ENCODE assay signal across 1 cellular context in the genomic region with DNA sequence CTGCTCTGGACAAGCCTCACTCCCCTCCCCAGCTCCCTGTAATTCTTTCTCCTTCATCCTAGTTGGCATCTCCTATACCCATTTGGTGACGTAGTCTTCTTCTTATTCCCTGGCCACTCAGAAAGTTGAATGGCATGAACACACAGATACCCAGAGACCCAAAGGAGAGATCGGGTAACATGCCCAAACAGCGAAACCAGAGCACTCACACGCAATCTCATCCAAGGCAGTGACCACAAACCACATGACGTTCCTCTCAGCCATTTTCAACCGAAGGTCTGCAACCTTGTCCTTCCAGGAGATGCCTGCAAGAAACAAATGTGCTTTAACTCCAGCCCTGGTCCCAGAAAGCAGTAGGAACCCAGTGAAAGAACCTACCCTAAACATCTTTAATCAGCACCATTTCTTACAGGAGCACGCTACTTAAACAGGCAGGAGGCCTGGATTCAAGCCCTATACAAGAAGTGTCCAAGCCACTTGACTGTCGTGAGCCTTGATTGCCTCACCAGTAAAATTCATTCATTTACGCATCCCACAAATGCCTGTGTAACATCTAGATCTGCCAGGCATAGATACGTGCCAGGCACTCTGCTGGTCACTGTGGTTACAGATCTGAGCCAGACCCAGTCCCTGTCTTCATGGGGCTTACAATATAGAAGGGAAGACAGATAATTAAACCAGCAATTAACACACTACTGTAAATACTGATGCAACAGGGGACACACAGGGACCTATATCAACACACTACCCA.
TF ChIP-seq lines count a peak whose summit lies in the region.

No MANE protein-coding gene starts in this region.

TF ChIP-seq in GM23338, 12 proteins besides CTCF, POLR2A, EP300 and RAD21 (continued from another document):
- TF ChIP-seq, protein P1, sequence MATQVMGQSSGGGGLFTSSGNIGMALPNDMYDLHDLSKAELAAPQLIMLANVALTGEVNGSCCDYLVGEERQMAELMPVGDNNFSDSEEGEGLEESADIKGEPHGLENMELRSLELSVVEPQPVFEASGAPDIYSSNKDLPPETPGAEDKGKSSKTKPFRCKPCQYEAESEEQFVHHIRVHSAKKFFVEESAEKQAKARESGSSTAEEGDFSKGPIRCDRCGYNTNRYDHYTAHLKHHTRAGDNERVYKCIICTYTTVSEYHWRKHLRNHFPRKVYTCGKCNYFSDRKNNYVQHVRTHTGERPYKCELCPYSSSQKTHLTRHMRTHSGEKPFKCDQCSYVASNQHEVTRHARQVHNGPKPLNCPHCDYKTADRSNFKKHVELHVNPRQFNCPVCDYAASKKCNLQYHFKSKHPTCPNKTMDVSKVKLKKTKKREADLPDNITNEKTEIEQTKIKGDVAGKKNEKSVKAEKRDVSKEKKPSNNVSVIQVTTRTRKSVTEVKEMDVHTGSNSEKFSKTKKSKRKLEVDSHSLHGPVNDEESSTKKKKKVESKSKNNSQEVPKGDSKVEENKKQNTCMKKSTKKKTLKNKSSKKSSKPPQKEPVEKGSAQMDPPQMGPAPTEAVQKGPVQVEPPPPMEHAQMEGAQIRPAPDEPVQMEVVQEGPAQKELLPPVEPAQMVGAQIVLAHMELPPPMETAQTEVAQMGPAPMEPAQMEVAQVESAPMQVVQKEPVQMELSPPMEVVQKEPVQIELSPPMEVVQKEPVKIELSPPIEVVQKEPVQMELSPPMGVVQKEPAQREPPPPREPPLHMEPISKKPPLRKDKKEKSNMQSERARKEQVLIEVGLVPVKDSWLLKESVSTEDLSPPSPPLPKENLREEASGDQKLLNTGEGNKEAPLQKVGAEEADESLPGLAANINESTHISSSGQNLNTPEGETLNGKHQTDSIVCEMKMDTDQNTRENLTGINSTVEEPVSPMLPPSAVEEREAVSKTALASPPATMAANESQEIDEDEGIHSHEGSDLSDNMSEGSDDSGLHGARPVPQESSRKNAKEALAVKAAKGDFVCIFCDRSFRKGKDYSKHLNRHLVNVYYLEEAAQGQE (IDR thresholded peaks at IDR 0.05; ENCODE audit: unreplicated experiment), result no peak
- TF ChIP-seq ZNF331 (CRISPR knock-in tag; IDR thresholded peaks at IDR 0.05; ENCODE audit: low read depth) (no peak), ZNF114 (CRISPR knock-in tag; IDR thresholded peaks at IDR 0.05) (no peak), ETS1 (IDR thresholded peaks at IDR 0.05) (no peak), EZH2phosphoT487 (IDR thresholded peaks at IDR 0.05; ENCODE audit: unreplicated experiment) (no peak), POLR2AphosphoS5 (IDR thresholded peaks at IDR 0.05; ENCODE audit: low read depth) (no peak), NANOG (IDR thresholded peaks at IDR 0.05; ENCODE audit: borderline replicate concordance) (no peak), ZNF462 (CRISPR knock-in tag; IDR thresholded peaks at IDR 0.05) (no peak)
